In the genomic region with DNA sequence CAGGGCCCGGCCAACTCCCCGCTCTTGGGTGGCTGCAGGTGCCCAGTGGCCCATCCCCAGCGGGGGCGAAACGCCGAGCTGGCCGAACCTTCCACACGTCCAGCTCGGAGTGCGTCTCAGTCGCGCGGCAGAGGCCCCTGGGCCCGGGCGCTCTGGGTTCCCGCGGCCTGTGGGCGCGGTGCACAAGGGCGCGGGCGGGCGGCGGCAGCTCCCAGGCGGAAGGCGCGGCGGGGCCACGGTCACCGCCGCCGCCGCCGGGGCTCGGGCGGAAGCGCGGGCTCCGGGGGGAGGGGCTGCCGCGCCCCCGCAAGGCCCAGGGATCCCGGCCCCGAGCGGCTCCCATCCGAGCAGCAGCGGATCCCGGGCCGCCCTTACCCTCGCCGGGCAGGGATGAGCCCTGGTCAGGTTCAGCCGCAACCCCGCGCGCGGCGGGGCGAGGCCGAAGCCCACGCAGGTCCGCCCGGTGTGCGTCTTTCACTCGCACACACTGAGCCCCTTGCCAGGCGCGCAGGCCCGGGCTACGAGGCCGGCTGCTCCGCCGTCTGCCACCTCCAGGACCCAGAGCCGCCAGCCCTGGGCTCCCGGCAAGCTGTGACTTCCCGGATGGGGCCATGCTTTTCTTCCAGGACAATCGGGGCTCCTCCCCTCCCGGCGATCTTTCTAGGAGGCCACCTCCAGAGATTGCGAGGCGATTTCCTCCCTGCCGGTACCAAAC, we compare ENCODE assay signal across 8 cellular contexts. TPM values are rescaled to one million over a fixed set of nuclear protein-coding genes. Genes with fewer than 3 reads are reported as not detected.
A peak's percentile ranks its signal among the peaks of the same experiment; 100 is the strongest.
DNase-seq lines count a peak whose midpoint lies in the region; ATAC-seq and TF ChIP-seq lines count a peak whose summit lies in the region.

No MANE protein-coding gene starts in this region.

- POLR2A ChIA-PET in WTC11 (lab: Charles Lee): interaction anchor here (1.0 to 1.9 kb wide), 2 partner anchors 91 to 93 kb away, joined by 3 to 5 read pairs; partner anchors contain the start of gene BBX

- peak overlapping the region; percentile 42 to 90 (median 72) for H3K4me3 ChIP-seq in spleen

- ATAC-seq in HG02763 (IDR thresholded peaks at IDR 0.05; ENCODE audit: unreplicated experiment): peak; percentile 56
- ATAC-seq in WTC11: peak; percentile 79
- peak; percentile 67 for ATAC-seq in central memory CD8-positive, alpha-beta T cell (replicated peaks; ENCODE audit: extremely low read depth, poor library complexity, severe bottlenecking)

- DNase-seq in activated T-cell treated with anti-CD3 and anti-CD28 coated beads for 1 hour (ENCODE audit: low read depth) (peak; percentile 8), activated T-cell treated with anti-CD3 and anti-CD28 coated beads for 4 hours (no peak), NCI-H1930 (lab: John Stamatoyannopoulos, UW) (peak; percentile 60 to 63), WTC11 (ENCODE audit: low spot score) (peak; percentile 77), islet precursor cell (peak; percentile 90), spleen (peak; percentile 90)
- peak in 1 of 2 donors; percentile 16 for DNase-seq in central memory CD8-positive, alpha-beta T cell (ENCODE audit: low spot score in 2 of 2)

- TF ChIP-seq CTCF in WTC11 (IDR thresholded peaks at IDR 0.05): no peak
- peak in 1 of 11 experiments; percentile 24 for TF ChIP-seq CTCF in spleen (IDR thresholded peaks at IDR 0.05 in 8 of 11, conservative IDR thresholded peaks at IDR 0.05 in 3 of 11)

- H3K36me3 ChIP-seq in spleen: no peaks in the 10 kb centered on the region

- peaks cover 15% of the 10 kb centered on the region for H3K4me1 Mint-ChIP-seq in WTC11
- peaks cover 17% of the 10 kb centered on the region for H3K4me1 Mint-ChIP-seq in central memory CD8-positive, alpha-beta T cell

- intact Hi-C loops in spleen (cut with DNase I; ENCODE audit: low total_unique reads): loop anchor here (5.0 kb wide), 1 partner anchor 96 kb away; no protein-coding TSS in a partner anchor

- no peaks in the 10 kb centered on the region for H3K9me3 ChIP-seq in spleen

- H3K27me3 ChIP-seq in spleen (replicated peaks in 1 of 7): peaks cover 0 to 17% (median 0%) of the 10 kb centered on the region in 7 donors

- H3K27ac Mint-ChIP-seq in WTC11: peak overlapping the region; percentile 97
- peak overlapping the region; percentile 64 for H3K27ac Mint-ChIP-seq in central memory CD8-positive, alpha-beta T cell (ENCODE audit: low read depth)

- H3K36me3 Mint-ChIP-seq in WTC11: no peaks in the 10 kb centered on the region
- peaks cover 2% of the 10 kb centered on the region for H3K36me3 Mint-ChIP-seq in central memory CD8-positive, alpha-beta T cell (ENCODE audit: insufficient read depth)

- WGBS in spleen, 5 donors: 0 to 1% (median 0%) methylated on average over 13 to 79 of the region's 80 CpGs

- peak overlapping the region; percentile 89 for H3K4me3 Mint-ChIP-seq in WTC11
- H3K4me3 Mint-ChIP-seq in central memory CD8-positive, alpha-beta T cell: peak overlapping the region; percentile 86

- no peaks in the 10 kb centered on the region for H3K9me3 Mint-ChIP-seq in WTC11
- no peaks in the 10 kb centered on the region for H3K9me3 Mint-ChIP-seq in central memory CD8-positive, alpha-beta T cell

- peaks cover 29% of the 10 kb centered on the region for H3K27me3 Mint-ChIP-seq in WTC11 (ENCODE audit: low read depth)
- H3K27me3 Mint-ChIP-seq in central memory CD8-positive, alpha-beta T cell: no peaks in the 10 kb centered on the region

- peak overlapping the region; percentile 86 to 96 (median 93) for H3K27ac ChIP-seq in spleen

- no peak for TF ChIP-seq POLR2A in spleen (IDR thresholded peaks at IDR 0.05)

- CTCF ChIA-PET in WTC11 (lab: Charles Lee): interaction anchor here (0.5 to 4.4 kb wide), 11 partner anchors 10 to 259 kb away, joined by 3 to 64 read pairs (median 4); no protein-coding TSS in a partner anchor

- H3K4me1 ChIP-seq in spleen: peaks cover 14 to 47% (median 33%) of the 10 kb centered on the region in 6 donors

TF ChIP-seq in WTC11, 78 proteins besides CTCF, POLR2A, EP300 and RAD21 (continues in another document):
- TF ChIP-seq ZBTB43 (CRISPR knock-in tag; IDR thresholded peaks at IDR 0.05) (no peak; the same call in 1 of the 2 replicates), NFYB (CRISPR knock-in tag; conservative IDR thresholded peaks at IDR 0.05; ENCODE audit: low read depth) (0 out of 2 replicates have a peak, but pooled peaks have one; percentile 11), SMAD3 (CRISPR knock-in tag; IDR thresholded peaks at IDR 0.05; ENCODE audit: borderline replicate concordance) (no peak), CREM (CRISPR knock-in tag; IDR thresholded peaks at IDR 0.05) (peak; percentile 40; the same call in 1 of the 2 replicates), FOXP1 (CRISPR knock-in tag; IDR thresholded peaks at IDR 0.05; ENCODE audit: borderline replicate concordance) (peak; percentile 58; the same call in 1 of the 2 replicates), ZNF423 (CRISPR knock-in tag; IDR thresholded peaks at IDR 0.05) (no peak), GRHL2 (CRISPR knock-in tag; IDR thresholded peaks at IDR 0.05; ENCODE audit: insufficient replicate concordance, severe bottlenecking) (no peak), AR (CRISPR knock-in tag; IDR thresholded peaks at IDR 0.05) (no peak), ZNF416 (CRISPR knock-in tag; IDR thresholded peaks at IDR 0.05) (0 out of 2 replicates have a peak, but pooled peaks have one; percentile 13), SP1 (CRISPR knock-in tag; conservative IDR thresholded peaks at IDR 0.05) (peak; percentile 26), ELF4 (CRISPR knock-in tag; IDR thresholded peaks at IDR 0.05; ENCODE audit: low read depth) (no peak), NFATC4 (CRISPR knock-in tag; IDR thresholded peaks at IDR 0.05) (no peak), NFE2L1 (CRISPR knock-in tag; IDR thresholded peaks at IDR 0.05) (no peak), ZNF281 (CRISPR knock-in tag; IDR thresholded peaks at IDR 0.05) (0 out of 2 replicates have a peak, but pooled peaks have one; percentile 76), SMAD4 (CRISPR knock-in tag; IDR thresholded peaks at IDR 0.05) (no peak), KAT7 (CRISPR knock-in tag; IDR thresholded peaks at IDR 0.05; ENCODE audit: borderline replicate concordance) (peak; percentile 32; the same call in 1 of the 2 replicates)
- TF ChIP-seq, protein P1, sequence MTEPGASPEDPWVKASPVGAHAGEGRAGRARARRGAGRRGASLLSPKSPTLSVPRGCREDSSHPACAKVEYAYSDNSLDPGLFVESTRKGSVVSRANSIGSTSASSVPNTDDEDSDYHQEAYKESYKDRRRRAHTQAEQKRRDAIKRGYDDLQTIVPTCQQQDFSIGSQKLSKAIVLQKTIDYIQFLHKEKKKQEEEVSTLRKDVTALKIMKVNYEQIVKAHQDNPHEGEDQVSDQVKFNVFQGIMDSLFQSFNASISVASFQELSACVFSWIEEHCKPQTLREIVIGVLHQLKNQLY (CRISPR knock-in tag; IDR thresholded peaks at IDR 0.05): no peak

RNA-seq across cellular contexts. Expression of gene CCDC54, which starts 54.2 kb away (rescaled TPM):
- total RNA-seq in WTC11 (2021) (not detected in 3 replicates), spleen (not detected)
- polyA plus RNA-seq in spleen: not detected
